In the genomic region with DNA sequence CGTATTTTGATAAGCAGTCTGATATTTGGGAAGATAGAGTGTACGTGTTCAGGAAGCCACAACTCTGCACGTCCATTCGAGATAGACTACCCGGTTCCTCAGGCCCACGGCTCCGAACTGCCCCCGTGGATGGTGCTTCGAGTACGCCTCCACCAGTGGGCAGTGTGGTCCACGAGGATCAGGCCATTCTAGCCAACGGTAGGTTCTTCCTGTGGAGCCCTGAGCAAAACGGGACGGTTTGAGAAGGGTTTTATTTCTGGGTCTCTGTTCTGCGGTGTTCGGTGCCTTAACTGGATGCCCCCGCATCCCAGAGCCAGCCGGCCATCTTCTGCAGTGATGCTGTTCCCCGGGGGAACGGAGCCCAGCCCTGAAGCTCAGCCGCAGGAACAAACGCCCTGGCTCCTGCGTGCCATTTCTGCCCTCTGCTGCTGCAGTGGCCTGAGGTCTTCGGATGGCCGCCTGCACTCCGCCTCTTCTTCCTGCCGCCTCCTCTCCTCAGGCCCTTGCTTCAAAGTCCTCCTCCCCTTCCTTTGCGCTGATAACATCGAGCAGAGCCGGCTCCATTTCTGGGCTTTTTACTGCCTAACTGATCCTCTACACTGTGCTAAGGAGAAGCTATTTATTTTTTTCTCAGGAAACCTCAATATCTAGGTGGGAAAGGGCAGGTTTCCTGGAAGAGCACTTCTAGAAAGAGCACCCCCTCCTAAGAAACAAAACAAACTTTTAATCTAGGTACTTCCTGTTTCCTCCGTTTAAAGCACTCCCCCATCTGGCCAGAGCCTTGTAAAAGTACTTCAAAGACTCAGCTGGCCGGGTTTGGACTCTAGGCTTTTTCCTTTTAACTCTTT, we compare ENCODE assay signal across 8 cellular contexts. TPM values are rescaled to one million over a fixed set of nuclear protein-coding genes. Genes with fewer than 3 reads are reported as not detected.
DNase-seq lines count a peak whose midpoint lies in the region; ATAC-seq and TF ChIP-seq lines count a peak whose summit lies in the region.

No MANE protein-coding gene starts in this region.

- no peak for TF ChIP-seq CTCF in hepatocyte (IDR thresholded peaks at IDR 0.05; ENCODE audit: poor library complexity)

- peak; percentile 75 to 81 for ATAC-seq in stimulated activated naive B cell treated with anti-CD40 and anti-IgM and Interleukin-4, amounts not matched to agents 10 μg/mL and 1 μg/mL and 100 μg/mL, for 72 hours (replicated peaks)
- ATAC-seq in HG03571 (IDR thresholded peaks at IDR 0.05; ENCODE audit: unreplicated experiment) (no peak), HG03045 (IDR thresholded peaks at IDR 0.05; ENCODE audit: unreplicated experiment) (no peak), GM18520 (IDR thresholded peaks at IDR 0.05; ENCODE audit: unreplicated experiment) (no peak)

- no peaks in the 10 kb centered on the region for H4K20me1 ChIP-seq in hepatocyte (ENCODE audit: insufficient read depth, poor library complexity, severe bottlenecking)

- no peak overlapping the region for H3K4me3 ChIP-seq in hepatocyte

- 62% methylated on average over 32 of the region's 32 CpGs for WGBS in hepatocyte (ENCODE audit: low lambda C conversion rate, missing lambda C conversion rate)

- H3K9me2 ChIP-seq in hepatocyte (replicated peaks; ENCODE audit: insufficient read depth) = no peaks in the 10 kb centered on the region

- intact Hi-C loops in activated T-helper 1 cell treated with anti-CD3 and anti-CD28 coated beads, Interleukin-12 subunit alpha, Interleukin-12 subunit beta, Interleukin-2, Interleukin-4 antibody, amounts not matched to agents 30 ng/mL and 10 ng/mL and 1 ng/mL, durations not matched to agents 14 hours and 24 hours and 36 hours (cut with micrococcal nuclease) = no loop called here

- peak overlapping the region; percentile 63 for H3K4me2 ChIP-seq in hepatocyte

- peaks cover 2% of the 10 kb centered on the region for H3K36me3 Mint-ChIP-seq in activated T-helper 1 cell treated with anti-CD3 and anti-CD28 coated beads, Interleukin-12 subunit alpha, Interleukin-12 subunit beta, Interleukin-2, Interleukin-4 antibody, amounts not matched to agents 30 ng/mL and 10 ng/mL and 1 ng/mL, durations not matched to agents 14 hours and 24 hours and 36 hours (ENCODE audit: low read depth)
- peaks cover 5 to 11% of the 10 kb centered on the region in 2 donors for H3K36me3 Mint-ChIP-seq in stimulated activated naive B cell treated with anti-CD40 and anti-IgM and Interleukin-4, amounts not matched to agents 10 μg/mL and 1 μg/mL and 100 μg/mL, for 72 hours

- peaks cover 13% of the 10 kb centered on the region for H3K9me3 ChIP-seq in hepatocyte (ENCODE audit: low read depth)

- H3K27me3 ChIP-seq in hepatocyte = no peaks in the 10 kb centered on the region

- H3K27ac ChIP-seq in hepatocyte = peak overlapping the region; percentile 49

- H3K9me3 Mint-ChIP-seq in activated T-helper 1 cell treated with anti-CD3 and anti-CD28 coated beads, Interleukin-12 subunit alpha, Interleukin-12 subunit beta, Interleukin-2, Interleukin-4 antibody, amounts not matched to agents 30 ng/mL and 10 ng/mL and 1 ng/mL, durations not matched to agents 14 hours and 24 hours and 36 hours = peaks cover 23% of the 10 kb centered on the region
- H3K9me3 Mint-ChIP-seq in stimulated activated naive B cell treated with anti-CD40 and anti-IgM and Interleukin-4, amounts not matched to agents 10 μg/mL and 1 μg/mL and 100 μg/mL, for 72 hours = peaks cover 12 to 13% of the 10 kb centered on the region in 2 donors

- no peaks in the 10 kb centered on the region for H3K27me3 Mint-ChIP-seq in activated T-helper 1 cell treated with anti-CD3 and anti-CD28 coated beads, Interleukin-12 subunit alpha, Interleukin-12 subunit beta, Interleukin-2, Interleukin-4 antibody, amounts not matched to agents 30 ng/mL and 10 ng/mL and 1 ng/mL, durations not matched to agents 14 hours and 24 hours and 36 hours (ENCODE audit: insufficient read depth)
- peaks cover 0 to 18% of the 10 kb centered on the region in 2 donors for H3K27me3 Mint-ChIP-seq in stimulated activated naive B cell treated with anti-CD40 and anti-IgM and Interleukin-4, amounts not matched to agents 10 μg/mL and 1 μg/mL and 100 μg/mL, for 72 hours

- H3K27ac Mint-ChIP-seq in activated T-helper 1 cell treated with anti-CD3 and anti-CD28 coated beads, Interleukin-12 subunit alpha, Interleukin-12 subunit beta, Interleukin-2, Interleukin-4 antibody, amounts not matched to agents 30 ng/mL and 10 ng/mL and 1 ng/mL, durations not matched to agents 14 hours and 24 hours and 36 hours = peak overlapping the region; percentile 86
- peak overlapping the region; percentile 87 for H3K27ac Mint-ChIP-seq in stimulated activated naive B cell treated with anti-CD40 and anti-IgM and Interleukin-4, amounts not matched to agents 10 μg/mL and 1 μg/mL and 100 μg/mL, for 72 hours

- peaks cover 29% of the 10 kb centered on the region for H3K4me1 Mint-ChIP-seq in activated T-helper 1 cell treated with anti-CD3 and anti-CD28 coated beads, Interleukin-12 subunit alpha, Interleukin-12 subunit beta, Interleukin-2, Interleukin-4 antibody, amounts not matched to agents 30 ng/mL and 10 ng/mL and 1 ng/mL, durations not matched to agents 14 hours and 24 hours and 36 hours (ENCODE audit: low read depth)
- peaks cover 13 to 25% of the 10 kb centered on the region in 2 donors for H3K4me1 Mint-ChIP-seq in stimulated activated naive B cell treated with anti-CD40 and anti-IgM and Interleukin-4, amounts not matched to agents 10 μg/mL and 1 μg/mL and 100 μg/mL, for 72 hours

- no peaks in the 10 kb centered on the region for H3K79me2 ChIP-seq in hepatocyte

- H2AFZ ChIP-seq in hepatocyte = peak overlapping the region; percentile 54

- H3K4me1 ChIP-seq in hepatocyte (ENCODE audit: insufficient read depth) = no peaks in the 10 kb centered on the region

- DNase-seq in AG08395 (ENCODE audit: low spot score) (peak; percentile 27), HCEC 1CT (peak; percentile 35), hepatocyte (ENCODE audit: low spot score) (peak; percentile 46)
- DNase-seq in activated T-helper 1 cell treated with anti-CD3 and anti-CD28 coated beads, Interleukin-12 subunit alpha, Interleukin-12 subunit beta, Interleukin-2, Interleukin-4 antibody, amounts not matched to agents 30 ng/mL and 10 ng/mL and 1 ng/mL, durations not matched to agents 14 hours and 24 hours and 36 hours (ENCODE audit: low spot score) = peak; percentile 1
- DNase-seq in stimulated activated naive B cell treated with anti-CD40 and anti-IgM and Interleukin-4, amounts not matched to agents 10 μg/mL and 1 μg/mL and 100 μg/mL, for 72 hours = no peak

- peak overlapping the region; percentile 75 for H3K4me3 Mint-ChIP-seq in activated T-helper 1 cell treated with anti-CD3 and anti-CD28 coated beads, Interleukin-12 subunit alpha, Interleukin-12 subunit beta, Interleukin-2, Interleukin-4 antibody, amounts not matched to agents 30 ng/mL and 10 ng/mL and 1 ng/mL, durations not matched to agents 14 hours and 24 hours and 36 hours
- peak overlapping the region; percentile 78 to 88 for H3K4me3 Mint-ChIP-seq in stimulated activated naive B cell treated with anti-CD40 and anti-IgM and Interleukin-4, amounts not matched to agents 10 μg/mL and 1 μg/mL and 100 μg/mL, for 72 hours

- no peaks in the 10 kb centered on the region for H3K36me3 ChIP-seq in hepatocyte (replicated peaks; ENCODE audit: insufficient read depth, low read depth)

RNA-seq across cellular contexts. Expression of a gene that starts 36.2 kb away (rescaled TPM):
- total RNA-seq in activated T-helper 1 cell treated with anti-CD3 and anti-CD28 coated beads, Interleukin-12 subunit alpha, Interleukin-12 subunit beta, Interleukin-2, Interleukin-4 antibody, amounts not matched to agents 30 ng/mL and 10 ng/mL and 1 ng/mL, durations not matched to agents 14 hours and 24 hours and 36 hours = 2.7 and 3.8 TPM in 2 replicates
- total RNA-seq in hepatocyte = 48.1 and 48.5 TPM in 2 replicates
- polyA plus RNA-seq in hepatocyte = 21.6 and 27.9 TPM in 2 replicates

Comparison
In these comparisons a context has a peak if more than half of its experiments do, and no peak if none do; other contexts are left out.
1. ATAC-seq: peak in stimulated activated naive B cell treated with anti-CD40 and anti-IgM and Interleukin-4, amounts not matched to agents 10 μg/mL and 1 μg/mL and 100 μg/mL, for 72 hours (2 of 2); none in HG03571 (single experiment), HG03045 (single experiment) and GM18520 (single experiment).
2. RNA of a gene that starts 36.2 kb away (total RNA-seq): 48.1 to 48.5 TPM in hepatocyte; 2.7 to 3.8 TPM in activated T-helper 1 cell treated with anti-CD3 and anti-CD28 coated beads, Interleukin-12 subunit alpha, Interleukin-12 subunit beta, Interleukin-2, Interleukin-4 antibody, amounts not matched to agents 30 ng/mL and 10 ng/mL and 1 ng/mL, durations not matched to agents 14 hours and 24 hours and 36 hours; every median in the first group is over 10 times any median in the second.